ENCODE assay signal across 20 cellular contexts in genomic region chr2:85395912-85396475, GRCh38. TPM values are rescaled to one million over a fixed set of nuclear protein-coding genes. Genes with fewer than 3 reads are reported as not detected.
DNase-seq lines count a peak whose midpoint lies in the region; ATAC-seq and TF ChIP-seq lines count a peak whose summit lies in the region.
"Had no signal": no experiment of that assay in that cellular context is flagged by ENCODE, and none has a peak within 500 bp of the region (broad histone marks: within the 10 kb centered on the region; RNA-seq: fewer than 3 reads in every experiment).

No MANE protein-coding gene starts in this region.

- peaks cover 6% of the 10 kb centered on the region for H3K4me1 Mint-ChIP-seq in activated T-helper 17 cell treated with anti-CD3 and anti-CD28 coated beads, Interleukin-2, amount 50 U/mL, for 72 hours
- H3K4me1 Mint-ChIP-seq: nephron progenitor cell had no signal

- H3K4me3 ChIP-seq in esophagus squamous epithelium, result peak overlapping the region in 1 of 4 donors; percentile 21
- peak overlapping the region; percentile 16 to 26 for H3K4me3 ChIP-seq in prostate gland
- no peak overlapping the region for H3K4me3 ChIP-seq in upper lobe of right lung
- H3K4me3 ChIP-seq: heart right ventricle had no signal

- no peak for DNase-seq in esophagus squamous epithelium (lab: John Stamatoyannopoulos, UW)
- DNase-seq in prostate gland (ENCODE audit: low spot score), result no peak
- DNase-seq in upper lobe of right lung, result no peak
- no peak for DNase-seq in NCI-H524 (lab: John Stamatoyannopoulos, UW)
- DNase-seq in SHP77 treated with DMSO at 0.1 percent for 48 hours (lab: John Stamatoyannopoulos, UW), result no peak
- DNase-seq in left ventricle myocardium superior, result no peak
- DNase-seq: activated B cell treated with CpG ODN at 0.5 μM for 24 hours; activated naive CD8-positive, alpha-beta T cell treated with anti-CD3 and anti-CD28 coated beads, Interleukin-2, amount 50 U/mL, for 24 hours; BE2C; heart right ventricle; KG1; NCI-H1092 treated with DMSO at 0.1 percent for 48 hours; NCI-H2081 treated with DMSO at 0.1 percent for 48 hours; NCI-H524 treated with DMSO at 0.1 percent for 48 hours; nephron progenitor cell; retina; SHP77; T-helper 17 cell had no signal

- H3K27me3 Mint-ChIP-seq in activated T-helper 17 cell treated with anti-CD3 and anti-CD28 coated beads, Interleukin-2, amount 50 U/mL, for 72 hours, result no peaks in the 10 kb centered on the region
- H3K27me3 Mint-ChIP-seq: activated B cell treated with CpG ODN at 0.5 μM for 24 hours; activated naive CD8-positive, alpha-beta T cell treated with anti-CD3 and anti-CD28 coated beads, Interleukin-2, amount 50 U/mL, for 24 hours; T-helper 17 cell had no signal

- H3K36me3 Mint-ChIP-seq in activated T-helper 17 cell treated with anti-CD3 and anti-CD28 coated beads, Interleukin-2, amount 50 U/mL, for 72 hours (ENCODE audit: low read depth), result peaks cover 33% of the 10 kb centered on the region

- no peaks in the 10 kb centered on the region for H3K9me3 Mint-ChIP-seq in activated T-helper 17 cell treated with anti-CD3 and anti-CD28 coated beads, Interleukin-2, amount 50 U/mL, for 72 hours
- H3K9me3 Mint-ChIP-seq: activated B cell treated with CpG ODN at 0.5 μM for 24 hours; activated naive CD8-positive, alpha-beta T cell treated with anti-CD3 and anti-CD28 coated beads, Interleukin-2, amount 50 U/mL, for 24 hours; activated T-helper 2 cell treated with anti-CD3 and anti-CD28 coated beads, Interferon-gamma antibody, Interleukin-2, Interleukin-4, amounts not matched to agents 10 μg/mL and 5 μg/mL and 100 μg/mL, durations not matched to agents 14 hours and 24 hours and 36 hours; nephron progenitor cell had no signal

- no peak for ATAC-seq in activated T-helper 17 cell treated with anti-CD3 and anti-CD28 coated beads, Interleukin-2, amount 50 U/mL, for 72 hours (replicated peaks)
- no peak for ATAC-seq in upper lobe of right lung
- no peak for ATAC-seq in left ventricle myocardium superior
- ATAC-seq: activated naive CD8-positive, alpha-beta T cell treated with anti-CD3 and anti-CD28 coated beads, Interleukin-2, amount 50 U/mL, for 24 hours; T-helper 17 cell had no signal

- WGBS in esophagus squamous epithelium, 2 donors, result 78 to 79% methylated on average over 14 of the region's 14 CpGs
- WGBS in prostate gland, result 46% methylated on average over 14 of the region's 14 CpGs

- H3K4me3 Mint-ChIP-seq in activated T-helper 17 cell treated with anti-CD3 and anti-CD28 coated beads, Interleukin-2, amount 50 U/mL, for 72 hours, result no peak overlapping the region
- H3K4me3 Mint-ChIP-seq: activated B cell treated with CpG ODN at 0.5 μM for 24 hours; activated naive CD8-positive, alpha-beta T cell treated with anti-CD3 and anti-CD28 coated beads, Interleukin-2, amount 50 U/mL, for 24 hours; nephron progenitor cell; T-helper 17 cell had no signal

- H3K36me3 ChIP-seq in esophagus squamous epithelium (peaks cover 6 to 91% (median 14%) of the 10 kb centered on the region in 3 donors), prostate gland (no peaks in the 10 kb centered on the region), upper lobe of right lung (peaks cover 38% of the 10 kb centered on the region)
- H3K36me3 ChIP-seq: BE2C had no signal

- H3K9me3 ChIP-seq in esophagus squamous epithelium (no peaks in the 10 kb centered on the region), prostate gland (no peaks in the 10 kb centered on the region), upper lobe of right lung (no peaks in the 10 kb centered on the region)
- H3K9me3 ChIP-seq: BE2C, heart right ventricle had no signal

- no peaks in the 10 kb centered on the region for H3K27me3 ChIP-seq in esophagus squamous epithelium
- H3K27me3 ChIP-seq in prostate gland (replicated peaks; ENCODE audit: insufficient read depth), result no peaks in the 10 kb centered on the region
- no peaks in the 10 kb centered on the region for H3K27me3 ChIP-seq in upper lobe of right lung
- H3K27me3 ChIP-seq: BE2C, heart right ventricle had no signal

- no peak for TF ChIP-seq CTCF in esophagus squamous epithelium (IDR thresholded peaks at IDR 0.05)
- no peak for TF ChIP-seq CTCF in prostate gland (IDR thresholded peaks at IDR 0.05)
- no peak for TF ChIP-seq CTCF in upper lobe of right lung (IDR thresholded peaks at IDR 0.05)

- intact Hi-C loops in esophagus squamous epithelium (cut with DNase I) (no loop called here), prostate gland (cut with DNase I) (no loop called here), upper lobe of right lung (cut with DNase I) (no loop called here), left ventricle myocardium superior (cut with micrococcal nuclease) (no loop called here)

- TF ChIP-seq POLR2A in esophagus squamous epithelium (IDR thresholded peaks at IDR 0.05), result no peak
- no peak for TF ChIP-seq POLR2A in prostate gland (IDR thresholded peaks at IDR 0.05)

- H3K27ac ChIP-seq in esophagus squamous epithelium (peak overlapping the region; percentile 81 to 89 (median 86)), prostate gland (peak overlapping the region; percentile 83 to 87), upper lobe of right lung (peak overlapping the region; percentile 65)

- H3K4me1 ChIP-seq in esophagus squamous epithelium (peaks cover 11 to 56% (median 17%) of the 10 kb centered on the region in 3 donors), prostate gland (replicated peaks) (peaks cover 21% of the 10 kb centered on the region), upper lobe of right lung (peaks cover 11% of the 10 kb centered on the region)
- H3K4me1 ChIP-seq: BE2C had no signal

- peak overlapping the region; percentile 84 for H3K27ac Mint-ChIP-seq in activated T-helper 17 cell treated with anti-CD3 and anti-CD28 coated beads, Interleukin-2, amount 50 U/mL, for 72 hours
- H3K27ac Mint-ChIP-seq: activated naive CD8-positive, alpha-beta T cell treated with anti-CD3 and anti-CD28 coated beads, Interleukin-2, amount 50 U/mL, for 24 hours; T-helper 17 cell had no signal

RNA-seq across cellular contexts. Expression of gene CAPG, which starts 14.2 kb away (rescaled TPM):
- total RNA-seq in activated T-helper 17 cell treated with anti-CD3 and anti-CD28 coated beads, Interleukin-2, amount 50 U/mL, for 72 hours, result 10 to 100 TPM; 27.8 to 46.2 TPM
- total RNA-seq in esophagus squamous epithelium (100 to 1,000 TPM; 185 to 301 (median 221) TPM), prostate gland (10 to 100 TPM; 80.7 to 96.1 TPM), upper lobe of right lung (419 TPM), left ventricle myocardium superior (6.1 TPM)

RNA-seq across cellular contexts. Expression of gene SH2D6, which starts 22.5 kb away (rescaled TPM):
- 1 to 10 TPM in 1 of 2 donors, under 1 TPM in 1; 0.66 to 1.3 TPM for total RNA-seq in activated T-helper 17 cell treated with anti-CD3 and anti-CD28 coated beads, Interleukin-2, amount 50 U/mL, for 72 hours
- under 1 TPM in 1 of 4 donors, not detected in 3; 0.50 TPM for total RNA-seq in esophagus squamous epithelium
- total RNA-seq in prostate gland, result 1 to 10 TPM in 1 of 2 donors, under 1 TPM in 1; 0.23 to 1.8 TPM
- total RNA-seq in upper lobe of right lung, result 1.0 TPM
- not detected for total RNA-seq in left ventricle myocardium superior

RNA-seq across cellular contexts. Expression of gene ELMOD3, which starts 41.4 kb away (rescaled TPM):
- 10 to 100 TPM; 13.4 to 17.5 TPM for total RNA-seq in activated T-helper 17 cell treated with anti-CD3 and anti-CD28 coated beads, Interleukin-2, amount 50 U/mL, for 72 hours
- total RNA-seq in esophagus squamous epithelium, result 10 to 100 TPM in 3 of 4 donors, 1 to 10 TPM in 1; 8.2 to 16.6 (median 13.7) TPM
- total RNA-seq in prostate gland, result 10 to 100 TPM; 31.6 to 32.1 TPM
- 22.0 TPM for total RNA-seq in upper lobe of right lung
- total RNA-seq in left ventricle myocardium superior, result 10.4 TPM

RNA-seq across cellular contexts. Expression of gene RETSAT, which starts 41.7 kb away (rescaled TPM):
- 10 to 100 TPM; 28.4 to 34.5 TPM for total RNA-seq in activated T-helper 17 cell treated with anti-CD3 and anti-CD28 coated beads, Interleukin-2, amount 50 U/mL, for 72 hours
- 10 to 100 TPM; 55.8 to 73.3 (median 66.9) TPM for total RNA-seq in esophagus squamous epithelium
- total RNA-seq in prostate gland, result 10 to 100 TPM; 51.1 to 72.6 TPM
- 58.1 TPM for total RNA-seq in upper lobe of right lung
- total RNA-seq in left ventricle myocardium superior, result 31.2 TPM
